19 cellular contexts compared by ENCODE assay signal in genomic region chr6:28226460-28226859, GRCh38. TPM values are rescaled to one million over a fixed set of nuclear protein-coding genes. Genes with fewer than 3 reads are reported as not detected.
DNase-seq lines count a peak whose midpoint lies in the region; ATAC-seq and TF ChIP-seq lines count a peak whose summit lies in the region.
"Had no signal": no experiment of that assay in that cellular context is flagged by ENCODE, and none has a peak within 500 bp of the region (broad histone marks: within the 10 kb centered on the region; RNA-seq: fewer than 3 reads in every experiment).

No MANE protein-coding gene starts in this region.

- peaks cover 14 to 43% (median 35%) of the 10 kb centered on the region in 11 experiments; a peak in 20 of 22 replicates for H3K36me3 ChIP-seq in BLaER1 treated with 17β-estradiol and CSF1 and Interleukin-3, amounts not matched to agents 10 nM and 100 nM

- H3K27ac ChIP-seq in BLaER1 treated with 17β-estradiol and CSF1 and Interleukin-3, amounts not matched to agents 10 nM and 100 nM, result no peak overlapping the region
- H3K27ac ChIP-seq: foreskin keratinocyte had no signal

- peak overlapping the region in 1 of 10 experiments; percentile 59; a peak in 1 of 20 replicates for H3K4me3 ChIP-seq in BLaER1 treated with 17β-estradiol and CSF1 and Interleukin-3, amounts not matched to agents 10 nM and 100 nM
- H3K4me3 ChIP-seq in LNCaP clone FGC (ENCODE audit: low read depth, low read length), result peak overlapping the region; percentile 92

- no peaks in the 10 kb centered on the region for H3K9me3 Mint-ChIP-seq in dendritic cell treated with granulocyte-macrophage colony-stimulating factor and Interleukin-4, amounts not matched to agents 40 ng/mL and 50 ng/mL, for 4 days
- no peaks in the 10 kb centered on the region for H3K9me3 Mint-ChIP-seq in natural killer cell treated with Interleukin-12 subunit alpha and Interleukin-12 subunit beta and Interleukin-15 and Interleukin-18, amount 100 ng/mL, for 72 hours

- DNase-seq in LNCaP clone FGC (ENCODE audit: low read depth) (no peak), GM19238 (ENCODE audit: insufficient read length, low spot score) (no peak), NCI-H1436 (lab: John Stamatoyannopoulos, UW) (no peak), NCI-H82 treated with DMSO at 0.1 percent for 48 hours (lab: John Stamatoyannopoulos, UW; ENCODE audit: unreplicated experiment) (no peak)
- no peak for DNase-seq in natural killer cell treated with Interleukin-12 subunit alpha and Interleukin-12 subunit beta and Interleukin-15 and Interleukin-18, amount 100 ng/mL, for 72 hours (ENCODE audit: low spot score)
- DNase-seq: activated CD4-positive, alpha-beta T cell treated with anti-CD3 and anti-CD28 coated beads, Interleukin-2, amount 50 U/mL, for 1 hour; anterior cingulate cortex; BE2C; DMS79; dorsolateral prefrontal cortex; foreskin keratinocyte; midbrain; NCI-H1105 treated with DMSO at 0.1 percent for 48 hours; NCI-H510A treated with DMSO at 0.1 percent for 48 hours; thyroid gland had no signal

- intact Hi-C loops in dendritic cell treated with granulocyte-macrophage colony-stimulating factor and Interleukin-4, amounts not matched to agents 40 ng/mL and 50 ng/mL, for 4 days (cut with micrococcal nuclease), result no loop called here

- H3K4me1 ChIP-seq in BLaER1 treated with 17β-estradiol and CSF1 and Interleukin-3, amounts not matched to agents 10 nM and 100 nM, result peaks cover 0 to 30% (median 3%) of the 10 kb centered on the region in 10 experiments; a peak in 12 of 20 replicates
- H3K4me1 ChIP-seq: BE2C had no signal

- peaks cover 21% of the 10 kb centered on the region for H3K27me3 Mint-ChIP-seq in dendritic cell treated with granulocyte-macrophage colony-stimulating factor and Interleukin-4, amounts not matched to agents 40 ng/mL and 50 ng/mL, for 4 days
- peaks cover 6 to 9% of the 10 kb centered on the region in 2 donors for H3K27me3 Mint-ChIP-seq in natural killer cell treated with Interleukin-12 subunit alpha and Interleukin-12 subunit beta and Interleukin-15 and Interleukin-18, amount 100 ng/mL, for 72 hours

- ATAC-seq in natural killer cell treated with Interleukin-12 subunit alpha and Interleukin-12 subunit beta and Interleukin-15 and Interleukin-18, amount 100 ng/mL, for 72 hours, result no peak
- ATAC-seq in GM21367 (IDR thresholded peaks at IDR 0.05; ENCODE audit: unreplicated experiment), result no peak

- H3K27ac Mint-ChIP-seq in dendritic cell treated with granulocyte-macrophage colony-stimulating factor and Interleukin-4, amounts not matched to agents 40 ng/mL and 50 ng/mL, for 4 days, result no peak overlapping the region
- peak overlapping the region in 1 of 2 donors; percentile 89 for H3K27ac Mint-ChIP-seq in natural killer cell treated with Interleukin-12 subunit alpha and Interleukin-12 subunit beta and Interleukin-15 and Interleukin-18, amount 100 ng/mL, for 72 hours

- no peak for TF ChIP-seq CTCF in LNCaP clone FGC (IDR thresholded peaks at IDR 0.05; ENCODE audit: control insufficient read depth, extremely low read depth, insufficient read depth)

- H4K20me1 ChIP-seq in BLaER1 treated with 17β-estradiol and CSF1 and Interleukin-3, amounts not matched to agents 10 nM and 100 nM, result no peaks in the 10 kb centered on the region

- H3K9me3 ChIP-seq in BLaER1 treated with 17β-estradiol and CSF1 and Interleukin-3, amounts not matched to agents 10 nM and 100 nM (replicated peaks in 1 of 11), result peaks cover 0 to 22% (median 5%) of the 10 kb centered on the region in 11 experiments; a peak in 13 of 22 replicates
- H3K9me3 ChIP-seq: BE2C, thyroid gland had no signal

- peaks cover 30% of the 10 kb centered on the region for H3K4me1 Mint-ChIP-seq in dendritic cell treated with granulocyte-macrophage colony-stimulating factor and Interleukin-4, amounts not matched to agents 40 ng/mL and 50 ng/mL, for 4 days (ENCODE audit: low read depth)
- H3K4me1 Mint-ChIP-seq in natural killer cell treated with Interleukin-12 subunit alpha and Interleukin-12 subunit beta and Interleukin-15 and Interleukin-18, amount 100 ng/mL, for 72 hours (ENCODE audit: low read depth in 2 of 2), result peaks cover 9 to 13% of the 10 kb centered on the region in 2 donors

- H3K27me3 ChIP-seq in BLaER1 treated with 17β-estradiol and CSF1 and Interleukin-3, amounts not matched to agents 10 nM and 100 nM, result peaks cover 26 to 50% (median 41%) of the 10 kb centered on the region in 11 experiments
- H3K27me3 ChIP-seq: BE2C, foreskin keratinocyte, thyroid gland had no signal

- peak overlapping the region in 6 of 11 experiments; percentile 1 to 76 (median 68); a peak in 6 of 22 replicates for H3K4me2 ChIP-seq in BLaER1 treated with 17β-estradiol and CSF1 and Interleukin-3, amounts not matched to agents 10 nM and 100 nM

- peak overlapping the region; percentile 30 for H3K4me3 Mint-ChIP-seq in dendritic cell treated with granulocyte-macrophage colony-stimulating factor and Interleukin-4, amounts not matched to agents 40 ng/mL and 50 ng/mL, for 4 days
- H3K4me3 Mint-ChIP-seq in natural killer cell treated with Interleukin-12 subunit alpha and Interleukin-12 subunit beta and Interleukin-15 and Interleukin-18, amount 100 ng/mL, for 72 hours, result peak overlapping the region; percentile 85

- H3K36me3 Mint-ChIP-seq in dendritic cell treated with granulocyte-macrophage colony-stimulating factor and Interleukin-4, amounts not matched to agents 40 ng/mL and 50 ng/mL, for 4 days (ENCODE audit: low read depth), result peaks cover 57% of the 10 kb centered on the region
- peaks cover 21% of the 10 kb centered on the region for H3K36me3 Mint-ChIP-seq in natural killer cell treated with Interleukin-12 subunit alpha and Interleukin-12 subunit beta and Interleukin-15 and Interleukin-18, amount 100 ng/mL, for 72 hours

- no peak overlapping the region for H3K9ac ChIP-seq in BLaER1 treated with 17β-estradiol and CSF1 and Interleukin-3, amounts not matched to agents 10 nM and 100 nM

RNA-seq across cellular contexts. Expression of gene ZSCAN9, which starts 1.4 kb away (rescaled TPM):
- 10 to 100 TPM; 12.6 to 13.1 TPM for total RNA-seq in natural killer cell treated with Interleukin-12 subunit alpha and Interleukin-12 subunit beta and Interleukin-15 and Interleukin-18, amount 100 ng/mL, for 72 hours

RNA-seq across cellular contexts. Expression of gene ZKSCAN4, which starts 25.6 kb away (rescaled TPM):
- 1 to 10 TPM; 3.3 to 4.7 TPM for total RNA-seq in natural killer cell treated with Interleukin-12 subunit alpha and Interleukin-12 subunit beta and Interleukin-15 and Interleukin-18, amount 100 ng/mL, for 72 hours

RNA-seq across cellular contexts. Expression of gene NKAPL, which starts 32.6 kb away (rescaled TPM):
- total RNA-seq in natural killer cell treated with Interleukin-12 subunit alpha and Interleukin-12 subunit beta and Interleukin-15 and Interleukin-18, amount 100 ng/mL, for 72 hours, result under 1 TPM in 1 of 2 donors, not detected in 1; 0.45 TPM
- total RNA-seq: T-helper 2 cell treated with Interferon-gamma antibody and Interleukin-4, amounts not matched to agents 100 ng/mL and 5 ng/mL, for 36 hours had no signal

RNA-seq across cellular contexts. Expression of gene ZSCAN26, which starts 40.5 kb away (rescaled TPM):
- 1 to 10 TPM; 6.7 to 8.3 TPM for total RNA-seq in natural killer cell treated with Interleukin-12 subunit alpha and Interleukin-12 subunit beta and Interleukin-15 and Interleukin-18, amount 100 ng/mL, for 72 hours

RNA-seq across cellular contexts. Expression of gene PGBD1, which starts 54.9 kb away (rescaled TPM):
- total RNA-seq in natural killer cell treated with Interleukin-12 subunit alpha and Interleukin-12 subunit beta and Interleukin-15 and Interleukin-18, amount 100 ng/mL, for 72 hours, result 1 to 10 TPM; 1.6 to 2.6 TPM
